In genomic region chr1:12531169-12531479, GRCh38 we compare ENCODE assay signal across 29 cellular contexts.
"Had no signal": no experiment of that assay in that cellular context is flagged by ENCODE, and none has a peak within 500 bp of the region (broad histone marks: within the 10 kb centered on the region; RNA-seq: fewer than 3 reads in every experiment).

No MANE protein-coding gene starts in this region.

- H3K36me3 ChIP-seq: esophagus muscularis mucosa, heart right ventricle, pancreas, sigmoid colon, tibial nerve, WERI-Rb-1 had no signal

- H3K9me3 Mint-ChIP-seq: central memory CD8-positive, alpha-beta T cell had no signal

- H3K9me3 ChIP-seq: pancreas, psoas muscle, sigmoid colon had no signal

- H3K27me3 ChIP-seq: esophagus muscularis mucosa, heart right ventricle, pancreas, sigmoid colon, tibial nerve had no signal

- H3K27ac Mint-ChIP-seq: activated CD4-positive, alpha-beta memory T cell treated with anti-CD3 and anti-CD28 coated beads, Interleukin-2, amount 10 ng/mL, durations not matched to agents 7 days and 5 days; activated CD4-positive, alpha-beta T cell treated with anti-CD3 and anti-CD28 coated beads, Interleukin-2, amount 10 ng/mL, durations not matched to agents 7 days and 5 days; activated T-cell treated with anti-CD3 and anti-CD28 coated beads, Interleukin-2, amount 50 U/mL, for 24 hours; dendritic cell treated with granulocyte-macrophage colony-stimulating factor and Interleukin-4, amounts not matched to agents 40 ng/mL and 50 ng/mL, for 4 days; stimulated activated memory B cell treated with anti-CD40 and anti-IgM and Interleukin-4, amounts not matched to agents 10 μg/mL and 1 μg/mL and 100 μg/mL, for 72 hours had no signal

- FAIRE-seq: bronchial epithelial cell, pancreas, small intestine, TTC549, urothelium cell line had no signal

- H3K4me3 Mint-ChIP-seq: activated CD4-positive, alpha-beta memory T cell treated with anti-CD3 and anti-CD28 coated beads, Interleukin-2, amount 10 ng/mL, durations not matched to agents 7 days and 5 days; activated CD4-positive, alpha-beta T cell treated with anti-CD3 and anti-CD28 coated beads, Interleukin-2, amount 10 ng/mL, durations not matched to agents 7 days and 5 days; activated T-cell treated with anti-CD3 and anti-CD28 coated beads, Interleukin-2, amount 50 U/mL, for 24 hours; central memory CD8-positive, alpha-beta T cell; dendritic cell treated with granulocyte-macrophage colony-stimulating factor and Interleukin-4, amounts not matched to agents 40 ng/mL and 50 ng/mL, for 4 days; naive thymus-derived CD4-positive, alpha-beta T cell; stimulated activated memory B cell treated with anti-CD40 and anti-IgM and Interleukin-4, amounts not matched to agents 10 μg/mL and 1 μg/mL and 100 μg/mL, for 72 hours had no signal

- H3K4me1 ChIP-seq: foreskin keratinocyte had no signal

- H3K27me3 Mint-ChIP-seq: activated CD4-positive, alpha-beta memory T cell treated with anti-CD3 and anti-CD28 coated beads, Interleukin-2, amount 10 ng/mL, durations not matched to agents 7 days and 5 days; activated CD4-positive, alpha-beta T cell treated with anti-CD3 and anti-CD28 coated beads, Interleukin-2, amount 10 ng/mL, durations not matched to agents 7 days and 5 days; activated T-cell treated with anti-CD3 and anti-CD28 coated beads, Interleukin-2, amount 50 U/mL, for 24 hours; central memory CD8-positive, alpha-beta T cell; dendritic cell treated with granulocyte-macrophage colony-stimulating factor and Interleukin-4, amounts not matched to agents 40 ng/mL and 50 ng/mL, for 4 days; naive thymus-derived CD4-positive, alpha-beta T cell; stimulated activated memory B cell treated with anti-CD40 and anti-IgM and Interleukin-4, amounts not matched to agents 10 μg/mL and 1 μg/mL and 100 μg/mL, for 72 hours had no signal

- H3K27ac ChIP-seq: esophagus muscularis mucosa, foreskin keratinocyte, heart right ventricle, psoas muscle, sigmoid colon, tibial nerve, WERI-Rb-1 had no signal

- ATAC-seq: foreskin keratinocyte; heart right ventricle; left lobe of liver; naive thymus-derived CD4-positive, alpha-beta T cell; pancreas; stimulated activated memory B cell treated with anti-CD40 and anti-IgM and Interleukin-4, amounts not matched to agents 10 μg/mL and 1 μg/mL and 100 μg/mL, for 72 hours had no signal

- H3K4me1 Mint-ChIP-seq: central memory CD8-positive, alpha-beta T cell; stimulated activated memory B cell treated with anti-CD40 and anti-IgM and Interleukin-4, amounts not matched to agents 10 μg/mL and 1 μg/mL and 100 μg/mL, for 72 hours had no signal

- H3K4me3 ChIP-seq: esophagus muscularis mucosa, heart right ventricle, pancreas, psoas muscle, sigmoid colon, tibial nerve had no signal

- DNase-seq: activated CD4-positive, alpha-beta memory T cell treated with anti-CD3 and anti-CD28 coated beads, Interleukin-2, amount 10 ng/mL, durations not matched to agents 7 days and 5 days; activated CD4-positive, alpha-beta T cell treated with anti-CD3 and anti-CD28 coated beads for 1 hour; activated CD4-positive, alpha-beta T cell treated with anti-CD3 and anti-CD28 coated beads, Interleukin-2, amount 10 ng/mL, durations not matched to agents 7 days and 5 days; activated CD8-positive, alpha-beta memory T cell treated with anti-CD3 and anti-CD28 coated beads, Interleukin-2, amount 50 U/mL, for 48 hours; activated gamma-delta T cell treated with Interleukin-2 at 50 U/mL for 16 hours; activated naive CD4-positive, alpha-beta T cell treated with anti-CD3 and anti-CD28 coated beads, Interleukin-2, amount 50 U/mL, for 16 hours; amygdala; foreskin keratinocyte; heart right ventricle; kidney glomerular epithelial cell; midbrain; naive thymus-derived CD4-positive, alpha-beta T cell; pancreas; psoas muscle; small intestine; stimulated activated CD4-positive, alpha-beta T cell treated with anti-CD3 and anti-CD28 coated beads, Interleukin-4, amount 100 ng/mL, for 24 hours; T-helper 1 cell; WERI-Rb-1 had no signal
